In genomic region chr15:65650312-65651041, GRCh38 we compare ENCODE assay signal across 35 cellular contexts. TPM values are rescaled to one million over a fixed set of nuclear protein-coding genes. Genes with fewer than 3 reads are reported as not detected.
A peak's percentile ranks its signal among the peaks of the same experiment; 100 is the strongest.
DNase-seq lines count a peak whose midpoint lies in the region; ATAC-seq, FAIRE-seq and TF ChIP-seq lines count a peak whose summit lies in the region.
"Had no signal": no experiment of that assay in that cellular context is flagged by ENCODE, and none has a peak within 500 bp of the region (broad histone marks: within the 10 kb centered on the region; RNA-seq: fewer than 3 reads in every experiment).

No MANE protein-coding gene starts in this region.

- no peaks in the 10 kb centered on the region for H3K9me3 Mint-ChIP-seq in activated CD8-positive, alpha-beta memory T cell treated with anti-CD3 and anti-CD28 coated beads, Interleukin-2, amount 10 ng/mL, durations not matched to agents 7 days and 5 days (ENCODE audit: low read depth)
- no peaks in the 10 kb centered on the region; the same call in 1 of the 2 replicates for H3K9me3 Mint-ChIP-seq in WTC11
- no peaks in the 10 kb centered on the region for H3K9me3 Mint-ChIP-seq in naive B cell
- H3K9me3 Mint-ChIP-seq: brain; T-helper 1 cell treated with Interleukin-12 subunit alpha and Interleukin-12 subunit beta and Interleukin-4 antibody, amounts not matched to agents 30 μg/mL and 1 μg/mL, for 36 hours had no signal

- TF ChIP-seq CTCF in WTC11 (IDR thresholded peaks at IDR 0.05) = no peak

- H3K27ac Mint-ChIP-seq in activated CD8-positive, alpha-beta memory T cell treated with anti-CD3 and anti-CD28 coated beads, Interleukin-2, amount 10 ng/mL, durations not matched to agents 7 days and 5 days = peak overlapping the region; percentile 53
- H3K27ac Mint-ChIP-seq in WTC11 (0 out of 2 replicates have a peak overlapping the region, but pooled peaks have one; percentile 8), naive B cell (peak overlapping the region in 5 of 6 donors; percentile 16 to 78 (median 55))
- H3K27ac Mint-ChIP-seq: brain; T-helper 1 cell treated with Interleukin-12 subunit alpha and Interleukin-12 subunit beta and Interleukin-4 antibody, amounts not matched to agents 30 μg/mL and 1 μg/mL, for 36 hours had no signal

- no peaks in the 10 kb centered on the region for H3K27me3 Mint-ChIP-seq in activated CD8-positive, alpha-beta memory T cell treated with anti-CD3 and anti-CD28 coated beads, Interleukin-2, amount 10 ng/mL, durations not matched to agents 7 days and 5 days
- H3K27me3 Mint-ChIP-seq in WTC11 (ENCODE audit: low read depth) (no peaks in the 10 kb centered on the region; the same call in 1 of the 2 replicates), naive B cell (no peaks in the 10 kb centered on the region)
- H3K27me3 Mint-ChIP-seq: brain; CD4-positive, CD25-positive, alpha-beta regulatory T cell had no signal

- CTCF ChIA-PET in activated CD8-positive, alpha-beta memory T cell treated with anti-CD3 and anti-CD28 coated beads, Interleukin-2, amount 10 ng/mL, durations not matched to agents 7 days and 5 days (lab: Charles Lee) = interaction anchor here (2.3 to 2.5 kb wide), 2 partner anchors 9 to 11 kb away, joined by 7 to 15 read pairs; no protein-coding TSS in a partner anchor
- CTCF ChIA-PET in WTC11 (lab: Charles Lee) = interaction anchor here (1.6 kb wide), 1 partner anchor 212 kb away, joined by 5 read pairs; no protein-coding TSS in a partner anchor

- H3K36me3 Mint-ChIP-seq in activated CD8-positive, alpha-beta memory T cell treated with anti-CD3 and anti-CD28 coated beads, Interleukin-2, amount 10 ng/mL, durations not matched to agents 7 days and 5 days = peaks cover 31% of the 10 kb centered on the region
- no peaks in the 10 kb centered on the region for H3K36me3 Mint-ChIP-seq in WTC11
- H3K36me3 Mint-ChIP-seq in naive B cell = peaks cover 10 to 16% of the 10 kb centered on the region in 2 donors

- no peak for DNase-seq in activated CD8-positive, alpha-beta memory T cell treated with anti-CD3 and anti-CD28 coated beads, Interleukin-2, amount 10 ng/mL, durations not matched to agents 7 days and 5 days
- DNase-seq in activated CD8-positive, alpha-beta memory T cell treated with anti-CD3 and anti-CD28 coated beads, Interleukin-2, amount 50 U/mL, for 48 hours = no peak
- DNase-seq in GM12891 (ENCODE audit: insufficient read length, low spot score) = no peak
- DNase-seq in WTC11 (ENCODE audit: low spot score) = no peak
- no peak for DNase-seq in naive B cell
- DNase-seq in activated CD4-positive, alpha-beta T cell treated with anti-CD3 and anti-CD28 coated beads, Interleukin-2, amount 50 U/mL, for 4 hours = no peak
- DNase-seq in A172 (ENCODE audit: low spot score) = no peak
- DNase-seq: 8988T; activated CD8-positive, alpha-beta memory T cell treated with anti-CD3 and anti-CD28 coated beads for 24 hours; activated naive CD4-positive, alpha-beta T cell; activated T-cell treated with anti-CD3 and anti-CD28 coated beads, Interleukin-2, amount 50 U/mL, for 48 hours; amniotic stem cell; foreskin melanocyte; heart left ventricle; kidney; left ventricle myocardium superior; NCI-H1417; NCI-H2029 treated with DMSO at 0.1 percent for 48 hours; NCI-H2227 treated with DMSO at 0.1 percent for 48 hours; NCI-H526; nucleus accumbens; PC-9; psoas muscle; sigmoid colon; stimulated activated CD4-positive, alpha-beta T cell treated with anti-CD3 and anti-CD28 coated beads, Interleukin-4, amount 100 ng/mL, for 1 hour; trophoblast cell had no signal

- TF ChIP-seq POLR2A in GM12891 (IDR thresholded peaks at IDR 0.05; ENCODE audit: low read depth, low read length) = peak; percentile 67

- H3K4me3 Mint-ChIP-seq in activated CD8-positive, alpha-beta memory T cell treated with anti-CD3 and anti-CD28 coated beads, Interleukin-2, amount 10 ng/mL, durations not matched to agents 7 days and 5 days = no peak overlapping the region
- H3K4me3 Mint-ChIP-seq in WTC11 (no peak overlapping the region), naive B cell (peak overlapping the region in 1 of 8 donors; percentile 30)
- H3K4me3 Mint-ChIP-seq: brain; T-helper 1 cell treated with Interleukin-12 subunit alpha and Interleukin-12 subunit beta and Interleukin-4 antibody, amounts not matched to agents 30 μg/mL and 1 μg/mL, for 36 hours had no signal

- POLR2A ChIA-PET in WTC11 (lab: Charles Lee) = no interaction called here

- no peak for ATAC-seq in activated CD8-positive, alpha-beta memory T cell treated with anti-CD3 and anti-CD28 coated beads, Interleukin-2, amount 10 ng/mL, durations not matched to agents 7 days and 5 days
- ATAC-seq in WTC11 (no peak), naive B cell (ENCODE audit: low read depth in 2 of 2) (no peak), HG02763 (IDR thresholded peaks at IDR 0.05; ENCODE audit: unreplicated experiment) (no peak)
- ATAC-seq: heart left ventricle, left ventricle myocardium superior, psoas muscle, Right ventricle myocardium inferior, SK-N-SH treated with all-trans-retinoic acid at 6 μM for 48 hours had no signal

- FAIRE-seq in GM12891 (lab: Jason Lieb, UNC) = no peak
- FAIRE-seq: endometrium, GM18507, H1, kidney had no signal

- peaks cover 9% of the 10 kb centered on the region for H3K4me1 Mint-ChIP-seq in activated CD8-positive, alpha-beta memory T cell treated with anti-CD3 and anti-CD28 coated beads, Interleukin-2, amount 10 ng/mL, durations not matched to agents 7 days and 5 days
- peaks cover 10% of the 10 kb centered on the region for H3K4me1 Mint-ChIP-seq in WTC11
- peaks cover 11 to 26% (median 19%) of the 10 kb centered on the region in 3 donors for H3K4me1 Mint-ChIP-seq in naive B cell
- H3K4me1 Mint-ChIP-seq: brain had no signal

TF ChIP-seq in GM12891, 5 proteins besides CTCF, POLR2A, EP300 and RAD21:
- TF ChIP-seq PAX5 (IDR thresholded peaks at IDR 0.05; ENCODE audit: insufficient read depth, low read length, severe bottlenecking) (no peak), POU2F2 (IDR thresholded peaks at IDR 0.05; ENCODE audit: low read depth, low read length) (no peak), POLR2AphosphoS5 (IDR thresholded peaks at IDR 0.05; ENCODE audit: low read depth, low read length) (no peak; the same call in 1 of the 2 replicates), SPI1 (IDR thresholded peaks at IDR 0.05; ENCODE audit: low read depth, low read length) (no peak), TAF1 (IDR thresholded peaks at IDR 0.05; ENCODE audit: low read depth, low read length) (no peak)

TF ChIP-seq in WTC11, 78 proteins besides CTCF, POLR2A, EP300 and RAD21:
- TF ChIP-seq CREM (CRISPR knock-in tag; IDR thresholded peaks at IDR 0.05) = no peak

RNA-seq across cellular contexts. Expression of gene SLC24A1, which starts 28.7 kb away (rescaled TPM):
- total RNA-seq in activated CD8-positive, alpha-beta memory T cell treated with anti-CD3 and anti-CD28 coated beads, Interleukin-2, amount 10 ng/mL, durations not matched to agents 7 days and 5 days = 1 to 10 TPM; 4.2 to 4.3 TPM
- polyA plus RNA-seq in GM12891 (2012; ENCODE audit: low read depth, missing spikeins) = 4.3 TPM
- 7.0 to 10.7 TPM (median 10.3 TPM) in 3 replicates for total RNA-seq in WTC11 (2021)
- polyA plus RNA-seq in naive B cell (ENCODE audit: low read depth in 6 of 6) = 1 to 10 TPM in 5 of 6 donors, not detected in 1; 2.3 to 3.7 (median 2.7) TPM
- 4.2 and 7.2 TPM in 2 replicates for total RNA-seq in A172 (2014; rRNA removed; shearing (Covaris generic))

RNA-seq across cellular contexts. Expression of gene INTS14, which starts 39.5 kb away (rescaled TPM):
- total RNA-seq in activated CD8-positive, alpha-beta memory T cell treated with anti-CD3 and anti-CD28 coated beads, Interleukin-2, amount 10 ng/mL, durations not matched to agents 7 days and 5 days = 10 to 100 TPM; 44.2 to 51.7 TPM
- polyA plus RNA-seq in GM12891 (2012; ENCODE audit: low read depth, missing spikeins) = 25.7 TPM
- total RNA-seq in WTC11 (2021) = 28.3 to 31.9 TPM (median 30.7 TPM) in 3 replicates
- 10 to 100 TPM; 15.1 to 27.4 (median 22.6) TPM for polyA plus RNA-seq in naive B cell (ENCODE audit: low read depth in 6 of 6)
- total RNA-seq in A172 (2014; rRNA removed; shearing (Covaris generic)) = 41.0 and 46.7 TPM in 2 replicates
